Comparison of ENCODE assay signal across 21 cellular contexts in genomic region chr12:129750426-129750825, GRCh38.
A peak's percentile ranks its signal among the peaks of the same experiment; 100 is the strongest.
DNase-seq lines count a peak whose midpoint lies in the region; ATAC-seq and TF ChIP-seq lines count a peak whose summit lies in the region.
"Had no signal": no experiment of that assay in that cellular context is flagged by ENCODE, and none has a peak within 500 bp of the region (broad histone marks: within the 10 kb centered on the region; RNA-seq: fewer than 3 reads in every experiment).

No MANE protein-coding gene starts in this region.

- H2BK5ac ChIP-seq in trophoblast cell (ENCODE audit: low read depth, low read length, poor library complexity), result no peak overlapping the region

- H3K9ac ChIP-seq in adipocyte (ENCODE audit: low read length) (no peak overlapping the region), trophoblast cell (ENCODE audit: low read length) (no peak overlapping the region)
- H3K9ac ChIP-seq: BLaER1 treated with 17β-estradiol and CSF1 and Interleukin-3, amounts not matched to agents 10 nM and 100 nM; GM23248 had no signal

- no peak overlapping the region for H3K4ac ChIP-seq in trophoblast cell (ENCODE audit: low read depth, low read length)

- ATAC-seq in right lobe of liver, result no peak
- ATAC-seq: GM12878 had no signal

- H3K23ac ChIP-seq in trophoblast cell (ENCODE audit: low read length), result no peak overlapping the region

- TF ChIP-seq CTCF in brain microvascular endothelial cell (IDR thresholded peaks at IDR 0.05; ENCODE audit: low read depth, low read length, missing control alignments) (no peak), nephron progenitor cell (IDR thresholded peaks at IDR 0.05) (no peak), right lobe of liver (IDR thresholded peaks at IDR 0.05) (no peak)

- H2AK5ac ChIP-seq in trophoblast cell (ENCODE audit: low read length), result no peak overlapping the region

- in situ Hi-C loops in brain microvascular endothelial cell (cut with HindIII; ENCODE audit: low pct_ligation_motif_present, low sequenced_read_pairs), result no loop called here

- no peak overlapping the region for H3K4me3 ChIP-seq in adipocyte (ENCODE audit: low read length)
- no peak overlapping the region for H3K4me3 ChIP-seq in brain microvascular endothelial cell (ENCODE audit: low read depth, low read length)
- no peak overlapping the region for H3K4me3 ChIP-seq in trophoblast cell (ENCODE audit: low read depth, low read length)
- no peak overlapping the region for H3K4me3 ChIP-seq in right lobe of liver
- H3K4me3 ChIP-seq: BLaER1 treated with 17β-estradiol and CSF1 and Interleukin-3, amounts not matched to agents 10 nM and 100 nM; GM12878; GM23248; HAP-1 had no signal

- H3K36me3 ChIP-seq in adipocyte (ENCODE audit: control insufficient read depth, insufficient read depth, low read length, severe bottlenecking) (no peaks in the 10 kb centered on the region), brain microvascular endothelial cell (replicated peaks) (no peaks in the 10 kb centered on the region), trophoblast cell (ENCODE audit: control insufficient read depth in 1 of 2, insufficient read depth in 2 of 2, low read length in 2 of 2) (no peaks in the 10 kb centered on the region), right lobe of liver (no peaks in the 10 kb centered on the region)
- H3K36me3 ChIP-seq: BLaER1 treated with 17β-estradiol and CSF1 and Interleukin-3, amounts not matched to agents 10 nM and 100 nM; HAP-1 had no signal

- TF ChIP-seq POLR2A in right lobe of liver (IDR thresholded peaks at IDR 0.05), result no peak

- no peak overlapping the region for H2AFZ ChIP-seq in trophoblast cell (ENCODE audit: insufficient read depth, low read length, poor library complexity)
- H2AFZ ChIP-seq: GM23248 had no signal

- no peaks in the 10 kb centered on the region for H3K4me1 Mint-ChIP-seq in nephron progenitor cell
- H3K4me1 Mint-ChIP-seq: B cell; CD4-positive, CD25-positive, alpha-beta regulatory T cell; CD8-positive, alpha-beta memory T cell had no signal

- no peak overlapping the region for H3K14ac ChIP-seq in trophoblast cell (ENCODE audit: low read length)

- no peak overlapping the region for H3K27ac Mint-ChIP-seq in nephron progenitor cell
- H3K27ac Mint-ChIP-seq: B cell; CD4-positive, CD25-positive, alpha-beta regulatory T cell; CD8-positive, alpha-beta memory T cell had no signal

- H4K8ac ChIP-seq in trophoblast cell (ENCODE audit: low read depth, low read length), result no peak overlapping the region

- H3K79me2 ChIP-seq in trophoblast cell (ENCODE audit: control insufficient read depth, insufficient read depth, low read length, poor library complexity), result no peaks in the 10 kb centered on the region

- H3K79me1 ChIP-seq in trophoblast cell (ENCODE audit: low read length), result no peaks in the 10 kb centered on the region

- H3K9me3 ChIP-seq in adipocyte (ENCODE audit: control insufficient read depth, low read length) (no peaks in the 10 kb centered on the region), trophoblast cell (ENCODE audit: insufficient read depth, low read depth, low read length) (peaks cover 3% of the 10 kb centered on the region), right lobe of liver (no peaks in the 10 kb centered on the region)
- H3K9me3 ChIP-seq: BLaER1 treated with 17β-estradiol and CSF1 and Interleukin-3, amounts not matched to agents 10 nM and 100 nM; HAP-1 had no signal

- H3K18ac ChIP-seq in trophoblast cell (ENCODE audit: low read length), result no peak overlapping the region

- H3K4me3 Mint-ChIP-seq in nephron progenitor cell, result no peak overlapping the region
- H3K4me3 Mint-ChIP-seq: B cell; CD4-positive, CD25-positive, alpha-beta regulatory T cell; CD8-positive, alpha-beta memory T cell had no signal

- H3K4me1 ChIP-seq in adipocyte (ENCODE audit: control insufficient read depth, insufficient read depth, low read length) (no peaks in the 10 kb centered on the region), trophoblast cell (ENCODE audit: control insufficient read depth in 1 of 2, insufficient read depth in 2 of 2, low read length in 2 of 2) (no peaks in the 10 kb centered on the region), right lobe of liver (no peaks in the 10 kb centered on the region)
- H3K4me1 ChIP-seq: BLaER1 treated with 17β-estradiol and CSF1 and Interleukin-3, amounts not matched to agents 10 nM and 100 nM; HAP-1 had no signal

- H3K9me3 Mint-ChIP-seq in nephron progenitor cell, result no peaks in the 10 kb centered on the region

- DNase-seq in M059J (ENCODE audit: low read depth) (peak; percentile 20), adipocyte (ENCODE audit: low read depth) (peak; percentile 19), brain microvascular endothelial cell (peak; percentile 77), trophoblast cell (peak; percentile 52 to 69), nephron progenitor cell (no peak), right lobe of liver (no peak), NCI-H1105 (lab: John Stamatoyannopoulos, UW) (no peak)
- DNase-seq: CD4-positive, CD25-positive, alpha-beta regulatory T cell; CD8-positive, alpha-beta memory T cell; COR-L47; DMS 273 treated with DMSO at 0.1 percent for 48 hours; DMS53; DND-41; EL; GM23248; IMR-90 had no signal

- no peaks in the 10 kb centered on the region for H3K27me3 ChIP-seq in adipocyte (replicated peaks; ENCODE audit: control insufficient read depth, insufficient read depth, low read length)
- H3K27me3 ChIP-seq in brain microvascular endothelial cell (replicated peaks), result no peaks in the 10 kb centered on the region
- no peaks in the 10 kb centered on the region for H3K27me3 ChIP-seq in trophoblast cell (ENCODE audit: insufficient read depth, low read length)
- H3K27me3 ChIP-seq in right lobe of liver, result no peaks in the 10 kb centered on the region
- H3K27me3 ChIP-seq: BLaER1 treated with 17β-estradiol and CSF1 and Interleukin-3, amounts not matched to agents 10 nM and 100 nM had no signal

- no peak overlapping the region for H4K91ac ChIP-seq in trophoblast cell (ENCODE audit: low read depth, low read length)

- no peak overlapping the region for H3K4me2 ChIP-seq in trophoblast cell (ENCODE audit: low read length)
- H3K4me2 ChIP-seq: BLaER1 treated with 17β-estradiol and CSF1 and Interleukin-3, amounts not matched to agents 10 nM and 100 nM had no signal

- H3K27ac ChIP-seq in brain microvascular endothelial cell (peak overlapping the region; percentile 43), trophoblast cell (ENCODE audit: low read depth, low read length) (no peak overlapping the region), right lobe of liver (no peak overlapping the region)
- H3K27ac ChIP-seq: BLaER1 treated with 17β-estradiol and CSF1 and Interleukin-3, amounts not matched to agents 10 nM and 100 nM; GM23248; HL-60 had no signal

- no peaks in the 10 kb centered on the region for H3K36me3 Mint-ChIP-seq in nephron progenitor cell (ENCODE audit: low read depth)
- H3K36me3 Mint-ChIP-seq: CD4-positive, CD25-positive, alpha-beta regulatory T cell; CD8-positive, alpha-beta memory T cell had no signal

- no CpG with 5 or more reads among the region's 3 CpGs for WGBS in trophoblast cell (ENCODE audit: extremely low coverage, insufficient coverage, insufficient read length)
- WGBS in right lobe of liver (ENCODE audit: insufficient coverage, low coverage, low lambda C conversion rate, missing lambda C conversion rate), result 56% methylated on average over 3 of the region's 3 CpGs

- H3K27me3 Mint-ChIP-seq in nephron progenitor cell (ENCODE audit: low read depth, poor library complexity), result peaks cover 4% of the 10 kb centered on the region
- H3K27me3 Mint-ChIP-seq: B cell; CD4-positive, CD25-positive, alpha-beta regulatory T cell; CD8-positive, alpha-beta memory T cell had no signal

- no peak overlapping the region for H4K12ac ChIP-seq in trophoblast cell (ENCODE audit: low read depth, low read length)

- no peak overlapping the region for H2BK120ac ChIP-seq in trophoblast cell (ENCODE audit: insufficient read depth, low read length, poor library complexity)

- intact Hi-C loops in right lobe of liver (cut with DNase I), result no loop called here

- no peak overlapping the region for H2BK12ac ChIP-seq in trophoblast cell (ENCODE audit: low read length)

Comparison
In these comparisons a context has a peak if more than half of its experiments do, and no peak if none do; other contexts are left out.
1. DNase-seq: peak in M059J (single experiment), adipocyte (single experiment), brain microvascular endothelial cell (single experiment) and trophoblast cell (2 of 2); none in nephron progenitor cell (single experiment), right lobe of liver (0 of 3) and NCI-H1105 (single experiment).